In the genomic region with DNA sequence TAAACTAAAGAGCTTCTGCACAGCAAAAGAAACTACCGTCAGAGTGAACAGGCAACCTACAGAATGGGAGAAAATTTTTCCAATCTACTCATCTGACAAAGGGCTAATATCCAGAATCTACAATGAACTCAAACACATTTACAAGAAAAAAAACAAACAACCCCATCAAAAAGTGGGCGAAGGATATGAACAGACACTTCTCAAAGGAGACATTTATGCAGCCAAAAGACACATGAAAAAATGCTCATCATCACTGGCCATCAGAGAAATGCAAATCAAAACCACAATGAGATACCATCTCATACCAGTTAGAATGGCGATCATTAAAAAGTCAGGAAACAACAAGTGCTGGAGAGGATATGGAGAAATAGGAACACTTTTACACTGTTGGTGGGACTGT, we compare ENCODE assay signal across 2 cellular contexts.
TF ChIP-seq lines count a peak whose summit lies in the region.

No MANE protein-coding gene starts in this region.

TF ChIP-seq in HEK293, 187 proteins besides CTCF, POLR2A, EP300 and RAD21:
- TF ChIP-seq ZNF184 (tag by site-specific recombination; IDR thresholded peaks at IDR 0.05), result peak; percentile 64

TF ChIP-seq in K562, 482 proteins besides CTCF, POLR2A, EP300 and RAD21:
- TF ChIP-seq, protein P1, sequence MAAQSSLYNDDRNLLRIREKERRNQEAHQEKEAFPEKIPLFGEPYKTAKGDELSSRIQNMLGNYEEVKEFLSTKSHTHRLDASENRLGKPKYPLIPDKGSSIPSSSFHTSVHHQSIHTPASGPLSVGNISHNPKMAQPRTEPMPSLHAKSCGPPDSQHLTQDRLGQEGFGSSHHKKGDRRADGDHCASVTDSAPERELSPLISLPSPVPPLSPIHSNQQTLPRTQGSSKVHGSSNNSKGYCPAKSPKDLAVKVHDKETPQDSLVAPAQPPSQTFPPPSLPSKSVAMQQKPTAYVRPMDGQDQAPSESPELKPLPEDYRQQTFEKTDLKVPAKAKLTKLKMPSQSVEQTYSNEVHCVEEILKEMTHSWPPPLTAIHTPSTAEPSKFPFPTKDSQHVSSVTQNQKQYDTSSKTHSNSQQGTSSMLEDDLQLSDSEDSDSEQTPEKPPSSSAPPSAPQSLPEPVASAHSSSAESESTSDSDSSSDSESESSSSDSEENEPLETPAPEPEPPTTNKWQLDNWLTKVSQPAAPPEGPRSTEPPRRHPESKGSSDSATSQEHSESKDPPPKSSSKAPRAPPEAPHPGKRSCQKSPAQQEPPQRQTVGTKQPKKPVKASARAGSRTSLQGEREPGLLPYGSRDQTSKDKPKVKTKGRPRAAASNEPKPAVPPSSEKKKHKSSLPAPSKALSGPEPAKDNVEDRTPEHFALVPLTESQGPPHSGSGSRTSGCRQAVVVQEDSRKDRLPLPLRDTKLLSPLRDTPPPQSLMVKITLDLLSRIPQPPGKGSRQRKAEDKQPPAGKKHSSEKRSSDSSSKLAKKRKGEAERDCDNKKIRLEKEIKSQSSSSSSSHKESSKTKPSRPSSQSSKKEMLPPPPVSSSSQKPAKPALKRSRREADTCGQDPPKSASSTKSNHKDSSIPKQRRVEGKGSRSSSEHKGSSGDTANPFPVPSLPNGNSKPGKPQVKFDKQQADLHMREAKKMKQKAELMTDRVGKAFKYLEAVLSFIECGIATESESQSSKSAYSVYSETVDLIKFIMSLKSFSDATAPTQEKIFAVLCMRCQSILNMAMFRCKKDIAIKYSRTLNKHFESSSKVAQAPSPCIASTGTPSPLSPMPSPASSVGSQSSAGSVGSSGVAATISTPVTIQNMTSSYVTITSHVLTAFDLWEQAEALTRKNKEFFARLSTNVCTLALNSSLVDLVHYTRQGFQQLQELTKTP (IDR thresholded peaks at IDR 0.05; ENCODE audit: low read depth in 1 of 2, partially characterized antibody in 2 of 2), result peak in 1 of 2 experiments; percentile 96
- TF ChIP-seq BCOR (IDR thresholded peaks at IDR 0.05), result peak; percentile 30; the same call in 1 of the 2 replicates
